In the genomic region with DNA sequence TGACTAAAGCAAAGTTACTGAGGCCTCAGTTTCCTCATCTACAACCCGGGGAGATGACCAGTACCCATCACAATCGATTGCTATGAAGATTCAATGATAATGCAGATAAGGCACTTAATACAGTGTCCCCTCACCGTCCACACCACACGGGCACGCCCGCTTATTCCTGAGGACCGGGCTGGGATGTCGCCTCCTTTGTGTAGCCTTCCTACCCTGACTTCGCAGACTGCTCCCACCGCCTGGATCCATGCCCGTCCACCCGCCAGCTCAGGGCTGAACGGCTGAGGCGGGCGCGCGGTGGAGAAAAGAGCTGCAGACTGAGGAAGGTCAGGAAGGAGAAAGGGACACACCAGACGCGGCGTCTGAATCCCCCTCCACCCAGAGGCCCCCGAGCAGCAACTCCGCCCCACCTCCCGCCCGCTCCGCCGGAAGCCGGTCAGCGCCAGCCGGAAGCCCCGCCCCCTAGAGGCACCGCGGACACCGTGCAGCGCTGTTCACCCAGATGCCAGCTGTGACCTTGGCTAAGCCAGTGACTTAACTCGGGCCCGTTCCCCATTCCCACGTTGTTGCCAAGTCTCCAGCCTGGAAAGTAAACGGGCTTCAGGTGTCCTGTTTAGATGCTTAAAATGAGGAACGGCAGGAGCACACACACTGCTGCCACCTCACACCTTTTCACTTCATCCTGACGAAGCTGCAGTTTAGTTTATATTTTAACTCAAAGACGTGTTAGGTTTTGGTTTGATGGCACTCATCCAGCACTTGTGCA, we compare ENCODE assay signal across 1 cellular context.
TF ChIP-seq lines count a peak whose summit lies in the region.

A gene (minus strand): TSS at position 403 of the 766 bp plus-strand sequence.

TF ChIP-seq in K562, 482 proteins besides CTCF, POLR2A, EP300 and RAD21 (continued from another document and continues in another):
- TF ChIP-seq, protein P1, sequence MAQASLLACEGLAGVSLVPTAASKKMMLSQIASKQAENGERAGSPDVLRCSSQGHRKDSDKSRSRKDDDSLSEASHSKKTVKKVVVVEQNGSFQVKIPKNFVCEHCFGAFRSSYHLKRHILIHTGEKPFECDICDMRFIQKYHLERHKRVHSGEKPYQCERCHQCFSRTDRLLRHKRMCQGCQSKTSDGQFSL (CRISPR knock-in tag; IDR thresholded peaks at IDR 0.05) = no peak
- TF ChIP-seq, protein P1 (tag; IDR thresholded peaks at IDR 0.05) = no peak
- TF ChIP-seq HDAC3 (IDR thresholded peaks at IDR 0.05; ENCODE audit: borderline replicate concordance, partially characterized antibody) (no peak), ZNF253 (CRISPR knock-in tag; conservative IDR thresholded peaks at IDR 0.05) (0 out of 2 replicates have a peak, but pooled peaks have one; percentile 22), ZNF175 (CRISPR knock-in tag; IDR thresholded peaks at IDR 0.05; ENCODE audit: low read depth) (0 out of 2 replicates have a peak, but pooled peaks have one; percentile 38), COPS2 (conservative IDR thresholded peaks at IDR 0.05) (no peak), GTF2E2 (tag; IDR thresholded peaks at IDR 0.05) (no peak), JUN (IDR thresholded peaks at IDR 0.05; ENCODE audit: borderline replicate concordance, low read depth, low read length) (no peak), JUN (CRISPR knock-in tag; IDR thresholded peaks at IDR 0.05; ENCODE audit: borderline replicate concordance) (no peak), SMAD1 (IDR thresholded peaks at IDR 0.05; ENCODE audit: low read depth, low read length, partially characterized antibody) (no peak), ZNF699 (CRISPR knock-in tag; IDR thresholded peaks at IDR 0.05; ENCODE audit: insufficient replicate concordance) (no peak), RFX7 (CRISPR knock-in tag; IDR thresholded peaks at IDR 0.05) (no peak), TOE1 (IDR thresholded peaks at IDR 0.05; ENCODE audit: borderline replicate concordance) (peak; percentile 25; the same call in 1 of the 2 replicates), TOE1 (CRISPR knock-in tag; IDR thresholded peaks at IDR 0.05; ENCODE audit: borderline replicate concordance, low read depth) (no peak), ARID1B (IDR thresholded peaks at IDR 0.05) (no peak), GABPB1 (CRISPR knock-in tag; IDR thresholded peaks at IDR 0.05) (peak; percentile 47; the same call in 1 of the 2 replicates), ZNF551 (CRISPR knock-in tag; IDR thresholded peaks at IDR 0.05) (no peak), RFX5 (IDR thresholded peaks at IDR 0.05; ENCODE audit: low read depth, low read length) (no peak), RBFOX2 (IDR thresholded peaks at IDR 0.05; ENCODE audit: low read depth, low read length) (peak; percentile 73), TAL1 (IDR thresholded peaks at IDR 0.05) (no peak), XRCC4 (IDR thresholded peaks at IDR 0.05; ENCODE audit: extremely low read depth, insufficient read depth, insufficient read length) (no peak), ZNF12 (CRISPR knock-in tag; IDR thresholded peaks at IDR 0.05) (no peak), ASH1L (IDR thresholded peaks at IDR 0.05; ENCODE audit: borderline replicate concordance, low read depth, partially characterized antibody) (no peak), HLTF (IDR thresholded peaks at IDR 0.05) (no peak), C11orf30 (IDR thresholded peaks at IDR 0.05; ENCODE audit: low read depth) (no peak), BRF1 (IDR thresholded peaks at IDR 0.05; ENCODE audit: borderline replicate concordance, extremely low read depth, insufficient read length) (no peak), MTF1 (CRISPR knock-in tag; IDR thresholded peaks at IDR 0.05; ENCODE audit: borderline replicate concordance) (no peak), BHLHE40 (IDR thresholded peaks at IDR 0.05; ENCODE audit: low read length) (no peak), BDP1 (IDR thresholded peaks at IDR 0.05; ENCODE audit: insufficient read depth, insufficient read length) (no peak), PPARD (CRISPR knock-in tag; IDR thresholded peaks at IDR 0.05) (no peak), CHD2 (IDR thresholded peaks at IDR 0.05; ENCODE audit: low read depth, low read length) (no peak; the same call in 1 of the 2 replicates), ZNF766 (CRISPR knock-in tag; conservative IDR thresholded peaks at IDR 0.05) (no peak), STAT5A (IDR thresholded peaks at IDR 0.05; ENCODE audit: borderline replicate concordance, low read length) (no peak), SRSF7 (optimal IDR thresholded peaks at IDR 0.05; ENCODE audit: low read depth, low read length) (no peak), ZNF184 (CRISPR knock-in tag; IDR thresholded peaks at IDR 0.05) (no peak)
- TF ChIP-seq, protein P2, sequence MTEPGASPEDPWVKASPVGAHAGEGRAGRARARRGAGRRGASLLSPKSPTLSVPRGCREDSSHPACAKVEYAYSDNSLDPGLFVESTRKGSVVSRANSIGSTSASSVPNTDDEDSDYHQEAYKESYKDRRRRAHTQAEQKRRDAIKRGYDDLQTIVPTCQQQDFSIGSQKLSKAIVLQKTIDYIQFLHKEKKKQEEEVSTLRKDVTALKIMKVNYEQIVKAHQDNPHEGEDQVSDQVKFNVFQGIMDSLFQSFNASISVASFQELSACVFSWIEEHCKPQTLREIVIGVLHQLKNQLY (CRISPR knock-in tag; conservative IDR thresholded peaks at IDR 0.05) = no peak
- TF ChIP-seq, protein P3, sequence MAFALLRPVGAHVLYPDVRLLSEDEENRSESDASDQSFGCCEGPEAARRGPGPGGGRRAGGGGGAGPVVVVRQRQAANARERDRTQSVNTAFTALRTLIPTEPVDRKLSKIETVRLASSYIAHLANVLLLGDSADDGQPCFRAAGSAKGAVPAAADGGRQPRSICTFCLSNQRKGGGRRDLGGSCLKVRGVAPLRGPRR (CRISPR knock-in tag; IDR thresholded peaks at IDR 0.05) = no peak
- TF ChIP-seq, protein P4, sequence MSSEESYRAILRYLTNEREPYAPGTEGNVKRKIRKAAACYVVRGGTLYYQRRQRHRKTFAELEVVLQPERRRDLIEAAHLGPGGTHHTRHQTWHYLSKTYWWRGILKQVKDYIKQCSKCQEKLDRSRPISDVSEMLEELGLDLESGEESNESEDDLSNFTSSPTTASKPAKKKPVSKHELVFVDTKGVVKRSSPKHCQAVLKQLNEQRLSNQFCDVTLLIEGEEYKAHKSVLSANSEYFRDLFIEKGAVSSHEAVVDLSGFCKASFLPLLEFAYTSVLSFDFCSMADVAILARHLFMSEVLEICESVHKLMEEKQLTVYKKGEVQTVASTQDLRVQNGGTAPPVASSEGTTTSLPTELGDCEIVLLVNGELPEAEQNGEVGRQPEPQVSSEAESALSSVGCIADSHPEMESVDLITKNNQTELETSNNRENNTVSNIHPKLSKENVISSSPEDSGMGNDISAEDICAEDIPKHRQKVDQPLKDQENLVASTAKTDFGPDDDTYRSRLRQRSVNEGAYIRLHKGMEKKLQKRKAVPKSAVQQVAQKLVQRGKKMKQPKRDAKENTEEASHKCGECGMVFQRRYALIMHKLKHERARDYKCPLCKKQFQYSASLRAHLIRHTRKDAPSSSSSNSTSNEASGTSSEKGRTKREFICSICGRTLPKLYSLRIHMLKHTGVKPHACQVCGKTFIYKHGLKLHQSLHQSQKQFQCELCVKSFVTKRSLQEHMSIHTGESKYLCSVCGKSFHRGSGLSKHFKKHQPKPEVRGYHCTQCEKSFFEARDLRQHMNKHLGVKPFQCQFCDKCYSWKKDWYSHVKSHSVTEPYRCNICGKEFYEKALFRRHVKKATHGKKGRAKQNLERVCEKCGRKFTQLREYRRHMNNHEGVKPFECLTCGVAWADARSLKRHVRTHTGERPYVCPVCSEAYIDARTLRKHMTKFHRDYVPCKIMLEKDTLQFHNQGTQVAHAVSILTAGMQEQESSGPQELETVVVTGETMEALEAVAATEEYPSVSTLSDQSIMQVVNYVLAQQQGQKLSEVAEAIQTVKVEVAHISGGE (CRISPR knock-in tag; IDR thresholded peaks at IDR 0.05) = no peak
- TF ChIP-seq, protein P5, sequence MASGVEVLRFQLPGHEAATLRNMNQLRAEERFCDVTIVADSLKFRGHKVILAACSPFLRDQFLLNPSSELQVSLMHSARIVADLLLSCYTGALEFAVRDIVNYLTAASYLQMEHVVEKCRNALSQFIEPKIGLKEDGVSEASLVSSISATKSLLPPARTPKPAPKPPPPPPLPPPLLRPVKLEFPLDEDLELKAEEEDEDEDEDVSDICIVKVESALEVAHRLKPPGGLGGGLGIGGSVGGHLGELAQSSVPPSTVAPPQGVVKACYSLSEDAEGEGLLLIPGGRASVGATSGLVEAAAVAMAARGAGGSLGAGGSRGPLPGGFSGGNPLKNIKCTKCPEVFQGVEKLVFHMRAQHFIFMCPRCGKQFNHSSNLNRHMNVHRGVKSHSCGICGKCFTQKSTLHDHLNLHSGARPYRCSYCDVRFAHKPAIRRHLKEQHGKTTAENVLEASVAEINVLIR (CRISPR knock-in tag; IDR thresholded peaks at IDR 0.05) = no peak
- TF ChIP-seq, protein P6, sequence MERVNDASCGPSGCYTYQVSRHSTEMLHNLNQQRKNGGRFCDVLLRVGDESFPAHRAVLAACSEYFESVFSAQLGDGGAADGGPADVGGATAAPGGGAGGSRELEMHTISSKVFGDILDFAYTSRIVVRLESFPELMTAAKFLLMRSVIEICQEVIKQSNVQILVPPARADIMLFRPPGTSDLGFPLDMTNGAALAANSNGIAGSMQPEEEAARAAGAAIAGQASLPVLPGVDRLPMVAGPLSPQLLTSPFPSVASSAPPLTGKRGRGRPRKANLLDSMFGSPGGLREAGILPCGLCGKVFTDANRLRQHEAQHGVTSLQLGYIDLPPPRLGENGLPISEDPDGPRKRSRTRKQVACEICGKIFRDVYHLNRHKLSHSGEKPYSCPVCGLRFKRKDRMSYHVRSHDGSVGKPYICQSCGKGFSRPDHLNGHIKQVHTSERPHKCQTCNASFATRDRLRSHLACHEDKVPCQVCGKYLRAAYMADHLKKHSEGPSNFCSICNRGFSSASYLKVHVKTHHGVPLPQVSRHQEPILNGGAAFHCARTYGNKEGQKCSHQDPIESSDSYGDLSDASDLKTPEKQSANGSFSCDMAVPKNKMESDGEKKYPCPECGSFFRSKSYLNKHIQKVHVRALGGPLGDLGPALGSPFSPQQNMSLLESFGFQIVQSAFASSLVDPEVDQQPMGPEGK (CRISPR knock-in tag; IDR thresholded peaks at IDR 0.05; ENCODE audit: borderline replicate concordance) = no peak
- TF ChIP-seq, protein P7, sequence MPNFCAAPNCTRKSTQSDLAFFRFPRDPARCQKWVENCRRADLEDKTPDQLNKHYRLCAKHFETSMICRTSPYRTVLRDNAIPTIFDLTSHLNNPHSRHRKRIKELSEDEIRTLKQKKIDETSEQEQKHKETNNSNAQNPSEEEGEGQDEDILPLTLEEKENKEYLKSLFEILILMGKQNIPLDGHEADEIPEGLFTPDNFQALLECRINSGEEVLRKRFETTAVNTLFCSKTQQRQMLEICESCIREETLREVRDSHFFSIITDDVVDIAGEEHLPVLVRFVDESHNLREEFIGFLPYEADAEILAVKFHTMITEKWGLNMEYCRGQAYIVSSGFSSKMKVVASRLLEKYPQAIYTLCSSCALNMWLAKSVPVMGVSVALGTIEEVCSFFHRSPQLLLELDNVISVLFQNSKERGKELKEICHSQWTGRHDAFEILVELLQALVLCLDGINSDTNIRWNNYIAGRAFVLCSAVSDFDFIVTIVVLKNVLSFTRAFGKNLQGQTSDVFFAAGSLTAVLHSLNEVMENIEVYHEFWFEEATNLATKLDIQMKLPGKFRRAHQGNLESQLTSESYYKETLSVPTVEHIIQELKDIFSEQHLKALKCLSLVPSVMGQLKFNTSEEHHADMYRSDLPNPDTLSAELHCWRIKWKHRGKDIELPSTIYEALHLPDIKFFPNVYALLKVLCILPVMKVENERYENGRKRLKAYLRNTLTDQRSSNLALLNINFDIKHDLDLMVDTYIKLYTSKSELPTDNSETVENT (CRISPR knock-in tag; IDR thresholded peaks at IDR 0.05) = no peak
- TF ChIP-seq, protein P8, sequence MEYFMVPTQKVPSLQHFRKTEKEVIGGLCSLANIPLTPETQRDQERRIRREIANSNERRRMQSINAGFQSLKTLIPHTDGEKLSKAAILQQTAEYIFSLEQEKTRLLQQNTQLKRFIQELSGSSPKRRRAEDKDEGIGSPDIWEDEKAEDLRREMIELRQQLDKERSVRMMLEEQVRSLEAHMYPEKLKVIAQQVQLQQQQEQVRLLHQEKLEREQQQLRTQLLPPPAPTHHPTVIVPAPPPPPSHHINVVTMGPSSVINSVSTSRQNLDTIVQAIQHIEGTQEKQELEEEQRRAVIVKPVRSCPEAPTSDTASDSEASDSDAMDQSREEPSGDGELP (CRISPR knock-in tag; IDR thresholded peaks at IDR 0.05; ENCODE audit: borderline replicate concordance) = peak; percentile 61; the same call in 1 of the 2 replicates
- TF ChIP-seq, protein P9, sequence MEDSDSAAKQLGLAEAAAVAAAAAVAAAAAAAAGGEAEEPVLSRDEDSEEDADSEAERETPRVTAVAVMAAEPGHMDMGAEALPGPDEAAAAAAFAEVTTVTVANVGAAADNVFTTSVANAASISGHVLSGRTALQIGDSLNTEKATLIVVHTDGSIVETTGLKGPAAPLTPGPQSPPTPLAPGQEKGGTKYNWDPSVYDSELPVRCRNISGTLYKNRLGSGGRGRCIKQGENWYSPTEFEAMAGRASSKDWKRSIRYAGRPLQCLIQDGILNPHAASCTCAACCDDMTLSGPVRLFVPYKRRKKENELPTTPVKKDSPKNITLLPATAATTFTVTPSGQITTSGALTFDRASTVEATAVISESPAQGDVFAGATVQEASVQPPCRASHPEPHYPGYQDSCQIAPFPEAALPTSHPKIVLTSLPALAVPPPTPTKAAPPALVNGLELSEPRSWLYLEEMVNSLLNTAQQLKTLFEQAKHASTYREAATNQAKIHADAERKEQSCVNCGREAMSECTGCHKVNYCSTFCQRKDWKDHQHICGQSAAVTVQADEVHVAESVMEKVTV (CRISPR knock-in tag; IDR thresholded peaks at IDR 0.05) = no peak
- TF ChIP-seq, protein P10, sequence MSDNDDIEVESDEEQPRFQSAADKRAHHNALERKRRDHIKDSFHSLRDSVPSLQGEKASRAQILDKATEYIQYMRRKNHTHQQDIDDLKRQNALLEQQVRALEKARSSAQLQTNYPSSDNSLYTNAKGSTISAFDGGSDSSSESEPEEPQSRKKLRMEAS (CRISPR knock-in tag; IDR thresholded peaks at IDR 0.05) = no peak
- TF ChIP-seq, protein P11, sequence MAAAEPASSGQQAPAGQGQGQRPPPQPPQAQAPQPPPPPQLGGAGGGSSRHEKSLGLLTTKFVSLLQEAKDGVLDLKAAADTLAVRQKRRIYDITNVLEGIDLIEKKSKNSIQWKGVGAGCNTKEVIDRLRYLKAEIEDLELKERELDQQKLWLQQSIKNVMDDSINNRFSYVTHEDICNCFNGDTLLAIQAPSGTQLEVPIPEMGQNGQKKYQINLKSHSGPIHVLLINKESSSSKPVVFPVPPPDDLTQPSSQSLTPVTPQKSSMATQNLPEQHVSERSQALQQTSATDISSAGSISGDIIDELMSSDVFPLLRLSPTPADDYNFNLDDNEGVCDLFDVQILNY (CRISPR knock-in tag; IDR thresholded peaks at IDR 0.05) = no peak
- TF ChIP-seq, protein P12, sequence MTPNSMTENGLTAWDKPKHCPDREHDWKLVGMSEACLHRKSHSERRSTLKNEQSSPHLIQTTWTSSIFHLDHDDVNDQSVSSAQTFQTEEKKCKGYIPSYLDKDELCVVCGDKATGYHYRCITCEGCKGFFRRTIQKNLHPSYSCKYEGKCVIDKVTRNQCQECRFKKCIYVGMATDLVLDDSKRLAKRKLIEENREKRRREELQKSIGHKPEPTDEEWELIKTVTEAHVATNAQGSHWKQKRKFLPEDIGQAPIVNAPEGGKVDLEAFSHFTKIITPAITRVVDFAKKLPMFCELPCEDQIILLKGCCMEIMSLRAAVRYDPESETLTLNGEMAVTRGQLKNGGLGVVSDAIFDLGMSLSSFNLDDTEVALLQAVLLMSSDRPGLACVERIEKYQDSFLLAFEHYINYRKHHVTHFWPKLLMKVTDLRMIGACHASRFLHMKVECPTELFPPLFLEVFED (CRISPR knock-in tag; conservative IDR thresholded peaks at IDR 0.05) = peak; percentile 91; the same call in 1 of the 2 replicates
